In the genomic region with DNA sequence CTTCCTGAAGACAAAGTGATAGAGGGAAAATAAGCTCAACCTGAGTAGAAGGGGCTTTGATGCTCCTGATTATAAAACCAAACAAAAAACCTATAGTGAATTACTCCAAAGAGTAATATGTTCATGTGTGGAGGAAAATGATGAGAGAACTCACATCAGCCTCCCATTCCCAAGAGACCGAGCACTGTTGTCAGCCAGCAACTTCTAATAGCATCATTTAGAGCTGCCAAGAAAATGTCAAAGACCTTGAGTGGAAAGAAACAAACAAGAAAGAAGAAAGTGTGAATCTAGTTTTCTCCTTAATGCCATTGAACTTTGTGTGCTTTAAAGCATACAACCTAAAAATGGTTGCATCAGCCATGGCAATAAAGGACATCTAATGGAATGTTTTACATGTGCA, we compare ENCODE assay signal across 26 cellular contexts.
"Had no signal": no experiment of that assay in that cellular context is flagged by ENCODE, and none has a peak within 500 bp of the region (broad histone marks: within the 10 kb centered on the region; RNA-seq: fewer than 3 reads in every experiment).

No MANE protein-coding gene starts in this region.

- H3K4me1 ChIP-seq: left ventricle myocardium inferior, pancreas, right atrium auricular region, right lobe of liver, stomach, testis, thyroid gland, transverse colon, upper lobe of left lung, vagina had no signal

- H3K27me3 Mint-ChIP-seq: memory B cell; naive thymus-derived CD4-positive, alpha-beta T cell; natural killer cell treated with Interleukin-12 subunit alpha and Interleukin-12 subunit beta and Interleukin-15 and Interleukin-18, amount 100 ng/mL, for 72 hours; stimulated activated naive B cell treated with anti-CD40 and anti-IgM and Interleukin-4, amounts not matched to agents 10 μg/mL and 1 μg/mL and 100 μg/mL, for 72 hours had no signal

- H3K27ac Mint-ChIP-seq: memory B cell; naive thymus-derived CD4-positive, alpha-beta T cell; natural killer cell treated with Interleukin-12 subunit alpha and Interleukin-12 subunit beta and Interleukin-15 and Interleukin-18, amount 100 ng/mL, for 72 hours; stimulated activated naive B cell treated with anti-CD40 and anti-IgM and Interleukin-4, amounts not matched to agents 10 μg/mL and 1 μg/mL and 100 μg/mL, for 72 hours had no signal

- H3K36me3 Mint-ChIP-seq: memory B cell; naive thymus-derived CD4-positive, alpha-beta T cell; natural killer cell treated with Interleukin-12 subunit alpha and Interleukin-12 subunit beta and Interleukin-15 and Interleukin-18, amount 100 ng/mL, for 72 hours; stimulated activated naive B cell treated with anti-CD40 and anti-IgM and Interleukin-4, amounts not matched to agents 10 μg/mL and 1 μg/mL and 100 μg/mL, for 72 hours had no signal

- ATAC-seq: mucosa of descending colon; naive thymus-derived CD4-positive, alpha-beta T cell; natural killer cell treated with Interleukin-12 subunit alpha and Interleukin-12 subunit beta and Interleukin-15 and Interleukin-18, amount 100 ng/mL, for 72 hours; pancreas; right lobe of liver; stimulated activated naive B cell treated with anti-CD40 and anti-IgM and Interleukin-4, amounts not matched to agents 10 μg/mL and 1 μg/mL and 100 μg/mL, for 72 hours; stimulated activated naive CD8-positive, alpha-beta T cell treated with anti-CD3 and anti-CD28 coated beads, Interleukin-15, Interleukin-2, amounts not matched to agents 100 U/mL and 50 U/mL, for 24 hours had no signal

- H3K4me1 Mint-ChIP-seq: memory B cell; naive thymus-derived CD4-positive, alpha-beta T cell; neural crest cell; stimulated activated naive B cell treated with anti-CD40 and anti-IgM and Interleukin-4, amounts not matched to agents 10 μg/mL and 1 μg/mL and 100 μg/mL, for 72 hours had no signal

- H2AFZ ChIP-seq: hepatocyte had no signal

- H3K4me2 ChIP-seq: hepatocyte had no signal

- H3K79me2 ChIP-seq: hepatocyte had no signal

- H3K27me3 ChIP-seq: hepatocyte, right atrium auricular region, right lobe of liver, stomach, testis, thyroid gland, transverse colon, upper lobe of left lung, vagina had no signal

- DNase-seq: islet precursor cell; left ventricle myocardium inferior; midbrain; mucosa of descending colon; naive thymus-derived CD4-positive, alpha-beta T cell; nucleus accumbens; pancreas; right lobe of liver; stimulated activated CD4-positive, alpha-beta T cell treated with anti-CD3 and anti-CD28 coated beads, Interleukin-12 subunit alpha, Interleukin-12 subunit beta, amount 100 ng/mL, for 4 hours; stimulated activated CD4-positive, alpha-beta T cell treated with anti-CD3 and anti-CD28 coated beads, Interleukin-15, amount 100 ng/mL, for 24 hours; stimulated activated CD4-positive, alpha-beta T cell treated with anti-CD3 and anti-CD28 coated beads, Interleukin-2, amount 100 ng/mL, for 24 hours; stimulated activated CD4-positive, alpha-beta T cell treated with anti-CD3 and anti-CD28 coated beads, Interleukin-4, amount 100 ng/mL, for 1 hour; stimulated activated naive B cell treated with anti-CD40 and anti-IgM and Interleukin-4, amounts not matched to agents 10 μg/mL and 1 μg/mL and 100 μg/mL, for 72 hours; stimulated activated naive CD8-positive, alpha-beta T cell treated with anti-CD3 and anti-CD28 coated beads, Interleukin-15, Interleukin-2, amounts not matched to agents 100 U/mL and 50 U/mL, for 24 hours; stomach; testis; thyroid gland; transverse colon; upper lobe of left lung had no signal

- H3K36me3 ChIP-seq: left ventricle myocardium inferior, pancreas, right atrium auricular region, right lobe of liver, stomach, thyroid gland, transverse colon, upper lobe of left lung, vagina had no signal

- H3K4me3 ChIP-seq: hepatocyte, left ventricle myocardium inferior, lung, mucosa of descending colon, pancreas, right atrium auricular region, right lobe of liver, stomach, testis, thyroid gland, transverse colon, upper lobe of left lung, vagina had no signal

- H3K27ac ChIP-seq: hepatocyte, left ventricle myocardium inferior, pancreas, right atrium auricular region, right lobe of liver, stomach, testis, thyroid gland, transverse colon, upper lobe of left lung, vagina had no signal

- H3K4me3 Mint-ChIP-seq: memory B cell; naive thymus-derived CD4-positive, alpha-beta T cell; natural killer cell treated with Interleukin-12 subunit alpha and Interleukin-12 subunit beta and Interleukin-15 and Interleukin-18, amount 100 ng/mL, for 72 hours; neural crest cell; stimulated activated naive B cell treated with anti-CD40 and anti-IgM and Interleukin-4, amounts not matched to agents 10 μg/mL and 1 μg/mL and 100 μg/mL, for 72 hours had no signal
